Comparison of ENCODE assay signal across 17 cellular contexts in genomic region chr19:49573009-49573408, GRCh38. TPM values are rescaled to one million over a fixed set of nuclear protein-coding genes. Genes with fewer than 3 reads are reported as not detected.
A peak's percentile ranks its signal among the peaks of the same experiment; 100 is the strongest.
DNase-seq lines count a peak whose midpoint lies in the region; ATAC-seq and TF ChIP-seq lines count a peak whose summit lies in the region.
"Had no signal": no experiment of that assay in that cellular context is flagged by ENCODE, and none has a peak within 500 bp of the region (broad histone marks: within the 10 kb centered on the region; RNA-seq: fewer than 3 reads in every experiment).

No MANE protein-coding gene starts in this region.

- H3K4me3 ChIP-seq in endocrine pancreas (ENCODE audit: control insufficient read depth, insufficient read depth, low read length) (no peak overlapping the region), psoas muscle (peak overlapping the region; percentile 7)
- H3K4me3 ChIP-seq: Peyer's patch had no signal

- H3K9ac ChIP-seq in endocrine pancreas (ENCODE audit: control insufficient read depth, insufficient read depth, low read length): peak overlapping the region; percentile 35

- no peak overlapping the region for H3K4me3 Mint-ChIP-seq in activated CD4-positive, alpha-beta memory T cell treated with anti-CD3 and anti-CD28 coated beads, Interleukin-2, amount 10 ng/mL, durations not matched to agents 7 days and 5 days
- H3K4me3 Mint-ChIP-seq in activated CD4-positive, alpha-beta memory T cell treated with anti-CD3 and anti-CD28 coated beads for 36 hours: no peak overlapping the region
- H3K4me3 Mint-ChIP-seq: CD14-positive monocyte had no signal

- H3K9me3 ChIP-seq in endocrine pancreas (ENCODE audit: control insufficient read depth, low read length) (no peaks in the 10 kb centered on the region), psoas muscle (no peaks in the 10 kb centered on the region)
- H3K9me3 ChIP-seq: Peyer's patch had no signal

- POLR2A ChIA-PET in activated CD4-positive, alpha-beta memory T cell treated with anti-CD3 and anti-CD28 coated beads, Interleukin-2, amount 10 ng/mL, durations not matched to agents 7 days and 5 days (lab: Charles Lee): interaction anchor here (1.1 to 2.9 kb wide), 3 partner anchors 27 to 104 kb away, joined by 3 to 13 read pairs (median 3); partner anchors contain the start of gene PRMT1
- POLR2A ChIA-PET in activated CD4-positive, alpha-beta memory T cell treated with anti-CD3 and anti-CD28 coated beads for 36 hours (lab: Charles Lee): no interaction called here

- intact Hi-C loops in activated CD4-positive, alpha-beta memory T cell treated with anti-CD3 and anti-CD28 coated beads for 36 hours (cut with micrococcal nuclease): no loop called here
- intact Hi-C loops in psoas muscle (cut with DNase I): loop anchor here (5.0 to 10.0 kb wide), 2 partner anchors 102 to 104 kb away; partner anchors contain the start of gene PRMT1 (in 2 of the 2)
- intact Hi-C loops in Right ventricle myocardium inferior (cut with DNase I): loop anchor here (5.0 kb wide), 1 partner anchor 99 kb away; no protein-coding TSS in a partner anchor

- no peaks in the 10 kb centered on the region for H3K27me3 Mint-ChIP-seq in activated CD4-positive, alpha-beta memory T cell treated with anti-CD3 and anti-CD28 coated beads, Interleukin-2, amount 10 ng/mL, durations not matched to agents 7 days and 5 days
- no peaks in the 10 kb centered on the region for H3K27me3 Mint-ChIP-seq in activated CD4-positive, alpha-beta memory T cell treated with anti-CD3 and anti-CD28 coated beads for 36 hours

- no peaks in the 10 kb centered on the region for H3K36me3 ChIP-seq in endocrine pancreas (ENCODE audit: control insufficient read depth, insufficient read depth, low read length)
- peaks cover 2 to 28% of the 10 kb centered on the region in 2 donors for H3K36me3 ChIP-seq in psoas muscle (ENCODE audit: insufficient read depth in 1 of 2, low read depth in 1 of 2)

- H3K36me3 Mint-ChIP-seq in activated CD4-positive, alpha-beta memory T cell treated with anti-CD3 and anti-CD28 coated beads, Interleukin-2, amount 10 ng/mL, durations not matched to agents 7 days and 5 days (ENCODE audit: low read depth): peaks cover 29% of the 10 kb centered on the region
- H3K36me3 Mint-ChIP-seq in activated CD4-positive, alpha-beta memory T cell treated with anti-CD3 and anti-CD28 coated beads for 36 hours: peaks cover 5% of the 10 kb centered on the region

- H3K4me1 Mint-ChIP-seq in activated CD4-positive, alpha-beta memory T cell treated with anti-CD3 and anti-CD28 coated beads, Interleukin-2, amount 10 ng/mL, durations not matched to agents 7 days and 5 days: peaks cover 58% of the 10 kb centered on the region
- peaks cover 31% of the 10 kb centered on the region for H3K4me1 Mint-ChIP-seq in activated CD4-positive, alpha-beta memory T cell treated with anti-CD3 and anti-CD28 coated beads for 36 hours (ENCODE audit: low read depth)

- TF ChIP-seq CTCF in psoas muscle (IDR thresholded peaks at IDR 0.05): no peak

- WGBS in psoas muscle, 3 donors: 31 to 36% (median 36%) methylated on average over 7 of the region's 7 CpGs

- no peaks in the 10 kb centered on the region for H3K9me3 Mint-ChIP-seq in activated CD4-positive, alpha-beta memory T cell treated with anti-CD3 and anti-CD28 coated beads, Interleukin-2, amount 10 ng/mL, durations not matched to agents 7 days and 5 days
- H3K9me3 Mint-ChIP-seq in activated CD4-positive, alpha-beta memory T cell treated with anti-CD3 and anti-CD28 coated beads for 36 hours: no peaks in the 10 kb centered on the region
- H3K9me3 Mint-ChIP-seq: CD14-positive monocyte had no signal

- no peaks in the 10 kb centered on the region for H3K4me1 ChIP-seq in endocrine pancreas (ENCODE audit: control insufficient read depth, insufficient read depth, low read length)
- H3K4me1 ChIP-seq in psoas muscle: peaks cover 53% of the 10 kb centered on the region

- no peak for DNase-seq in activated CD4-positive, alpha-beta memory T cell treated with anti-CD3 and anti-CD28 coated beads, Interleukin-2, amount 10 ng/mL, durations not matched to agents 7 days and 5 days
- no peak for DNase-seq in activated CD4-positive, alpha-beta memory T cell treated with anti-CD3 and anti-CD28 coated beads for 36 hours
- DNase-seq in RPMI7951 (ENCODE audit: low read depth) (peak; percentile 34), psoas muscle (peak; percentile 20 to 73), Right ventricle myocardium inferior (ENCODE audit: missing footprints) (no peak), C1 segment of cervical spinal cord (lab: John Stamatoyannopoulos, UW) (no peak)
- DNase-seq: Calu3, DND-41, GF-D8, NCI-H187 treated with DMSO at 0.1 percent for 48 hours, NCI-H446 treated with DMSO at 0.1 percent for 48 hours, NCI-H748 treated with DMSO at 0.1 percent for 48 hours, Peyer's patch had no signal

- H3K27me3 ChIP-seq in endocrine pancreas (ENCODE audit: control insufficient read depth, insufficient read depth, low read length) (no peaks in the 10 kb centered on the region), psoas muscle (ENCODE audit: insufficient read depth in 3 of 3, low read length in 2 of 3) (no peaks in the 10 kb centered on the region)
- H3K27me3 ChIP-seq: Peyer's patch had no signal

- H3K27ac ChIP-seq in psoas muscle: peak overlapping the region; percentile 86
- H3K27ac ChIP-seq: Peyer's patch had no signal

- CTCF ChIA-PET in activated CD4-positive, alpha-beta memory T cell treated with anti-CD3 and anti-CD28 coated beads, Interleukin-2, amount 10 ng/mL, durations not matched to agents 7 days and 5 days (lab: Charles Lee): interaction anchor here (0.7 to 11.6 kb wide), 4 partner anchors 23 to 102 kb away, joined by 4 to 297 read pairs (median 130); no protein-coding TSS in a partner anchor
- CTCF ChIA-PET in activated CD4-positive, alpha-beta memory T cell treated with anti-CD3 and anti-CD28 coated beads for 36 hours (lab: Charles Lee): interaction anchor here (0.6 to 6.9 kb wide), 4 partner anchors 11 to 97 kb away, joined by 3 to 202 read pairs (median 87); no protein-coding TSS in a partner anchor

- peak; percentile 74 to 78 (median 76) for ATAC-seq in psoas muscle
- ATAC-seq in Right ventricle myocardium inferior: no peak
- no peak for ATAC-seq in HG03571 (IDR thresholded peaks at IDR 0.05; ENCODE audit: unreplicated experiment)

- H3K27ac Mint-ChIP-seq in activated CD4-positive, alpha-beta memory T cell treated with anti-CD3 and anti-CD28 coated beads, Interleukin-2, amount 10 ng/mL, durations not matched to agents 7 days and 5 days: peak overlapping the region; percentile 58
- no peak overlapping the region for H3K27ac Mint-ChIP-seq in activated CD4-positive, alpha-beta memory T cell treated with anti-CD3 and anti-CD28 coated beads for 36 hours
- H3K27ac Mint-ChIP-seq: CD14-positive monocyte had no signal

RNA-seq across cellular contexts. Expression of gene NOSIP, which starts 7.3 kb away (rescaled TPM):
- total RNA-seq in activated CD4-positive, alpha-beta memory T cell treated with anti-CD3 and anti-CD28 coated beads, Interleukin-2, amount 10 ng/mL, durations not matched to agents 7 days and 5 days: 100 to 1,000 TPM; 162 to 163 TPM
- 10 to 100 TPM; 80.3 to 84.3 TPM for total RNA-seq in activated CD4-positive, alpha-beta memory T cell treated with anti-CD3 and anti-CD28 coated beads for 36 hours
- total RNA-seq in RPMI7951 (2014; rRNA removed; shearing (Covaris generic)): 159 TPM in 2 replicates
- total RNA-seq in psoas muscle: 10 to 100 TPM; 53.9 to 69.9 (median 58.1) TPM
- polyA plus RNA-seq in psoas muscle: 100 to 1,000 TPM in 1 of 3 donors, 10 to 100 TPM in 2; 75.4 to 104 (median 95.2) TPM
- total RNA-seq in Right ventricle myocardium inferior: 49.6 TPM

RNA-seq across cellular contexts. Expression of gene PRRG2, which starts 8.1 kb away (rescaled TPM):
- 1 to 10 TPM; 1.0 to 1.1 TPM for total RNA-seq in activated CD4-positive, alpha-beta memory T cell treated with anti-CD3 and anti-CD28 coated beads, Interleukin-2, amount 10 ng/mL, durations not matched to agents 7 days and 5 days
- 1 to 10 TPM in 1 of 2 experiments, under 1 TPM in 1; 0.85 to 1.5 TPM for total RNA-seq in activated CD4-positive, alpha-beta memory T cell treated with anti-CD3 and anti-CD28 coated beads for 36 hours
- 0.10 TPM in 1 of 2 replicates, not detected in the other for total RNA-seq in RPMI7951 (2014; rRNA removed; shearing (Covaris generic))
- total RNA-seq in psoas muscle (under 1 TPM; 0.24 to 0.89 (median 0.69) TPM), Right ventricle myocardium inferior (0.76 TPM)
- 10 to 100 TPM in 1 of 3 donors, 1 to 10 TPM in 2; 1.4 to 16.0 (median 5.9) TPM for polyA plus RNA-seq in psoas muscle
- polyA plus RNA-seq: CD14-positive monocyte had no signal

RNA-seq across cellular contexts. Expression of gene PRR12, which starts 18.0 kb away (rescaled TPM):
- total RNA-seq in activated CD4-positive, alpha-beta memory T cell treated with anti-CD3 and anti-CD28 coated beads, Interleukin-2, amount 10 ng/mL, durations not matched to agents 7 days and 5 days: 10 to 100 TPM; 33.0 to 36.2 TPM
- 10 to 100 TPM; 19.9 to 22.4 TPM for total RNA-seq in activated CD4-positive, alpha-beta memory T cell treated with anti-CD3 and anti-CD28 coated beads for 36 hours
- total RNA-seq in RPMI7951 (2014; rRNA removed; shearing (Covaris generic)): 1.1 and 2.3 TPM in 2 replicates
- total RNA-seq in psoas muscle (10 to 100 TPM in 1 of 4 donors, 1 to 10 TPM in 3; 7.1 to 15.1 (median 7.6) TPM), Right ventricle myocardium inferior (14.5 TPM)
- polyA plus RNA-seq in psoas muscle: 1 to 10 TPM; 2.3 to 5.0 (median 3.1) TPM

RNA-seq across cellular contexts. Expression of gene RCN3, which starts 45.2 kb away (rescaled TPM):
- total RNA-seq in activated CD4-positive, alpha-beta memory T cell treated with anti-CD3 and anti-CD28 coated beads, Interleukin-2, amount 10 ng/mL, durations not matched to agents 7 days and 5 days: 1 to 10 TPM; 1.8 to 2.0 TPM
- 1 to 10 TPM; 6.3 to 6.5 TPM for total RNA-seq in activated CD4-positive, alpha-beta memory T cell treated with anti-CD3 and anti-CD28 coated beads for 36 hours
- 145 and 157 TPM in 2 replicates for total RNA-seq in RPMI7951 (2014; rRNA removed; shearing (Covaris generic))
- 1 to 10 TPM; 6.4 to 8.6 (median 7.4) TPM for total RNA-seq in psoas muscle
- polyA plus RNA-seq in psoas muscle: 1 to 10 TPM; 3.9 to 9.6 (median 7.3) TPM
- total RNA-seq in Right ventricle myocardium inferior: 7.4 TPM
- total RNA-seq: A172 had no signal
- polyA plus RNA-seq: CD14-positive monocyte had no signal

Comparison
In these comparisons a context has a peak if more than half of its experiments do, and no peak if none do; other contexts are left out.
1. DNase-seq: peak in RPMI7951 (single experiment) and psoas muscle (2 of 2); none in activated CD4-positive, alpha-beta memory T cell treated with anti-CD3 and anti-CD28 coated beads, Interleukin-2, amount 10 ng/mL, durations not matched to agents 7 days and 5 days (single experiment), activated CD4-positive, alpha-beta memory T cell treated with anti-CD3 and anti-CD28 coated beads for 36 hours (single experiment), Right ventricle myocardium inferior (single experiment) and C1 segment of cervical spinal cord (0 of 14).
2. ATAC-seq: peak in psoas muscle (4 of 4); none in Right ventricle myocardium inferior (single experiment) and HG03571 (single experiment).